ENCODE assay signal across 30 cellular contexts in genomic region chr7:98970805-98971204, GRCh38.
"Had no signal": no experiment of that assay in that cellular context is flagged by ENCODE, and none has a peak within 500 bp of the region (broad histone marks: within the 10 kb centered on the region; RNA-seq: fewer than 3 reads in every experiment).

No MANE protein-coding gene starts in this region.

- H3K27me3 Mint-ChIP-seq: naive thymus-derived CD8-positive, alpha-beta T cell; natural killer cell treated with Interleukin-12 subunit alpha and Interleukin-12 subunit beta and Interleukin-15 and Interleukin-18, amount 100 ng/mL, for 72 hours; progenitor cell of endocrine pancreas; stimulated activated memory B cell treated with anti-CD40 and anti-IgM and Interleukin-4, amounts not matched to agents 10 μg/mL and 1 μg/mL and 100 μg/mL, for 72 hours; stimulated activated naive CD8-positive, alpha-beta T cell treated with anti-CD3 and anti-CD28 coated beads, Interleukin-15, amount 100 ng/mL, for 72 hours; type B pancreatic cell had no signal

- DNase-seq: naive thymus-derived CD8-positive, alpha-beta T cell; nephron progenitor cell; nucleus accumbens; ovary; psoas muscle; right cardiac atrium; right lobe of liver; sigmoid colon; small intestine; stimulated activated CD4-positive, alpha-beta T cell treated with anti-CD3 and anti-CD28 coated beads, Interleukin-12 subunit alpha, Interleukin-12 subunit beta, amount 100 ng/mL, for 4 hours; stimulated activated CD4-positive, alpha-beta T cell treated with anti-CD3 and anti-CD28 coated beads, Interleukin-1b, Interleukin-23, amount 100 ng/mL, for 48 hours; stimulated activated CD4-positive, alpha-beta T cell treated with anti-CD3 and anti-CD28 coated beads, Interleukin-4, amount 100 ng/mL, for 1 hour; stimulated activated CD4-positive, alpha-beta T cell treated with anti-CD3 and anti-CD28 coated beads, Interleukin-4, amount 100 ng/mL, for 4 hours; stimulated activated CD8-positive, alpha-beta memory T cell treated with anti-CD3 and anti-CD28 coated beads, Interleukin-4, amount 100 ng/mL, for 48 hours; stimulated activated naive CD4-positive, alpha-beta T cell; stimulated activated naive CD8-positive, alpha-beta T cell treated with anti-CD3 and anti-CD28 coated beads, Interleukin-15, amount 100 ng/mL, for 72 hours; stimulated activated naive CD8-positive, alpha-beta T cell treated with anti-CD3 and anti-CD28 coated beads, Interleukin-15, Interleukin-2, amounts not matched to agents 100 U/mL and 50 U/mL, for 24 hours; testis; tibial artery; transverse colon had no signal

- H3K4me1 ChIP-seq: psoas muscle, right lobe of liver, sigmoid colon, suprapubic skin, testis, tibial artery, transverse colon, vagina had no signal

- H3K9me3 ChIP-seq: neutrophil, ovary, psoas muscle, right lobe of liver, sigmoid colon, suprapubic skin, testis, tibial artery, transverse colon, vagina had no signal

- H3K4me3 Mint-ChIP-seq: naive thymus-derived CD8-positive, alpha-beta T cell; natural killer cell treated with Interleukin-12 subunit alpha and Interleukin-12 subunit beta and Interleukin-15 and Interleukin-18, amount 100 ng/mL, for 72 hours; nephron progenitor cell; neural crest cell; stimulated activated memory B cell treated with anti-CD40 and anti-IgM and Interleukin-4, amounts not matched to agents 10 μg/mL and 1 μg/mL and 100 μg/mL, for 72 hours; stimulated activated naive CD8-positive, alpha-beta T cell treated with anti-CD3 and anti-CD28 coated beads, Interleukin-15, amount 100 ng/mL, for 72 hours; type B pancreatic cell had no signal

- H3K9me3 Mint-ChIP-seq: naive thymus-derived CD8-positive, alpha-beta T cell; natural killer cell treated with Interleukin-12 subunit alpha and Interleukin-12 subunit beta and Interleukin-15 and Interleukin-18, amount 100 ng/mL, for 72 hours; nephron progenitor cell; neural crest cell; stimulated activated memory B cell treated with anti-CD40 and anti-IgM and Interleukin-4, amounts not matched to agents 10 μg/mL and 1 μg/mL and 100 μg/mL, for 72 hours; stimulated activated naive CD8-positive, alpha-beta T cell treated with anti-CD3 and anti-CD28 coated beads, Interleukin-15, amount 100 ng/mL, for 72 hours; type B pancreatic cell had no signal

- ATAC-seq: naive thymus-derived CD8-positive, alpha-beta T cell; natural killer cell treated with Interleukin-12 subunit alpha and Interleukin-12 subunit beta and Interleukin-15 and Interleukin-18, amount 100 ng/mL, for 72 hours; psoas muscle; right cardiac atrium; right lobe of liver; stimulated activated memory B cell treated with anti-CD40 and anti-IgM and Interleukin-4, amounts not matched to agents 10 μg/mL and 1 μg/mL and 100 μg/mL, for 72 hours; stimulated activated naive CD8-positive, alpha-beta T cell treated with anti-CD3 and anti-CD28 coated beads, Interleukin-15, Interleukin-2, amounts not matched to agents 100 U/mL and 50 U/mL, for 24 hours had no signal

- H3K27ac ChIP-seq: neutrophil, ovary, parathyroid adenoma, psoas muscle, right lobe of liver, sigmoid colon, suprapubic skin, testis, tibial artery, transverse colon, vagina had no signal

- H3K4me1 Mint-ChIP-seq: nephron progenitor cell; neural crest cell; stimulated activated memory B cell treated with anti-CD40 and anti-IgM and Interleukin-4, amounts not matched to agents 10 μg/mL and 1 μg/mL and 100 μg/mL, for 72 hours; stimulated activated naive CD8-positive, alpha-beta T cell treated with anti-CD3 and anti-CD28 coated beads, Interleukin-15, amount 100 ng/mL, for 72 hours had no signal

- H3K27ac Mint-ChIP-seq: natural killer cell treated with Interleukin-12 subunit alpha and Interleukin-12 subunit beta and Interleukin-15 and Interleukin-18, amount 100 ng/mL, for 72 hours; progenitor cell of endocrine pancreas; stimulated activated memory B cell treated with anti-CD40 and anti-IgM and Interleukin-4, amounts not matched to agents 10 μg/mL and 1 μg/mL and 100 μg/mL, for 72 hours; type B pancreatic cell had no signal

- FAIRE-seq: small intestine, urothelium cell line had no signal

- H3K27me3 ChIP-seq: neutrophil, ovary, right lobe of liver, sigmoid colon, suprapubic skin, testis, tibial artery, transverse colon, vagina had no signal

- H3K36me3 ChIP-seq: ovary had no signal

- H2AFZ ChIP-seq: parathyroid adenoma had no signal

- H3K4me3 ChIP-seq: ovary, psoas muscle, right lobe of liver, sigmoid colon, suprapubic skin, testis, tibial artery, transverse colon, vagina had no signal
